Comparison of ENCODE assay signal across 1 cellular context in genomic region chr11:72111803-72112540, GRCh38.
TF ChIP-seq lines count a peak whose summit lies in the region.

No MANE protein-coding gene starts in this region.

TF ChIP-seq in IMR-90, 13 proteins besides CTCF, POLR2A, EP300 and RAD21:
- no peak for TF ChIP-seq ELK1 (IDR thresholded peaks at IDR 0.05; ENCODE audit: borderline replicate concordance, low read depth, low read length)
- TF ChIP-seq MAFK (IDR thresholded peaks at IDR 0.05; ENCODE audit: low read depth, low read length), result no peak
- TF ChIP-seq USF2 (IDR thresholded peaks at IDR 0.05; ENCODE audit: low read depth, low read length), result no peak
- peak; percentile 50 for TF ChIP-seq CEBPB (IDR thresholded peaks at IDR 0.05; ENCODE audit: low read depth, low read length)
- TF ChIP-seq MXI1 (IDR thresholded peaks at IDR 0.05; ENCODE audit: borderline replicate concordance, low read depth, low read length), result peak; percentile 14; the same call in 1 of the 2 replicates
- no peak for TF ChIP-seq CHD1 (IDR thresholded peaks at IDR 0.05; ENCODE audit: low read depth, low read length)
- peak; percentile 13; the same call in 1 of the 2 replicates for TF ChIP-seq NFE2L2 (IDR thresholded peaks at IDR 0.05; ENCODE audit: low read depth, low read length)
- TF ChIP-seq FOS (IDR thresholded peaks at IDR 0.05; ENCODE audit: low read depth, low read length), result peak; percentile 28; the same call in 1 of the 2 replicates
- no peak for TF ChIP-seq SMC3 (IDR thresholded peaks at IDR 0.05; ENCODE audit: low read depth, low read length)
- TF ChIP-seq RCOR1 (IDR thresholded peaks at IDR 0.05; ENCODE audit: insufficient replicate concordance, low read length), result no peak
- TF ChIP-seq BHLHE40 (IDR thresholded peaks at IDR 0.05; ENCODE audit: low read depth, low read length), result no peak
- no peak for TF ChIP-seq RFX5 (IDR thresholded peaks at IDR 0.05; ENCODE audit: low read depth, low read length)
- TF ChIP-seq MAZ (IDR thresholded peaks at IDR 0.05; ENCODE audit: borderline replicate concordance, low read depth, low read length), result 0 out of 2 replicates have a peak, but pooled peaks have one; percentile 9
TF ChIP-seq in IMR-90: peak in this region for 5.
